ENCODE assay signal across 1 cellular context in the genomic region with DNA sequence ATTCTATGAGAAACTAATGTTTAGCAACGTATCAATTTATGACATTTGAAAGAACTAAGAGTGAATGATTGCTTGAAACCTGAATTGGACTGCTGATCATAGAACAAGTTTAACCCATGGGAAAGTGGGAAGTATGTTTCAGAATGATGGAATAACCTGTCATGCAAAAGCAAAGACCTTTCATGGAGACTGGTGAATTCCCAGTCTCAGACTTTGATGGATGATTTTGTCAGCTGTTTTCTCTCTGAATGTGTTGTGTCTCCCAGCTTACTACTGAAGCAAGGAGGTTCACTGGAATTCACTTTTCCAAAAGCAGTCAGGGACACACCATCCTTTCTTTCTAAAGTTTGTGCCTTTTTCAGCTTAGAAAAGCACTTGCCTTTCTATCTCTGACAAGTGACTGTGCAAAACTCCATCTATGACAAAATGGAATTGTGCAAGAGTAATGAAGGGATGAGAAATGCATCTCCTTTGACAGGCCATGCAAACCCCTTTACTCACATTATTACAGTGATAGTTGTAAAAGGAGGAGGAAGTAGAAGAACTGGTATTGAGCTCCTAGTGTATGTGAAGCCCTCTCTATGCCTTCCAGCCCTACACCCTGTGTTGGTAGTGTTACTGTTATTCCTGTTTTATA.
TF ChIP-seq lines count a peak whose summit lies in the region.

No MANE protein-coding gene starts in this region.

TF ChIP-seq in GM23338, 12 proteins besides CTCF, POLR2A, EP300 and RAD21 (continued from another document):
- TF ChIP-seq, protein P1, sequence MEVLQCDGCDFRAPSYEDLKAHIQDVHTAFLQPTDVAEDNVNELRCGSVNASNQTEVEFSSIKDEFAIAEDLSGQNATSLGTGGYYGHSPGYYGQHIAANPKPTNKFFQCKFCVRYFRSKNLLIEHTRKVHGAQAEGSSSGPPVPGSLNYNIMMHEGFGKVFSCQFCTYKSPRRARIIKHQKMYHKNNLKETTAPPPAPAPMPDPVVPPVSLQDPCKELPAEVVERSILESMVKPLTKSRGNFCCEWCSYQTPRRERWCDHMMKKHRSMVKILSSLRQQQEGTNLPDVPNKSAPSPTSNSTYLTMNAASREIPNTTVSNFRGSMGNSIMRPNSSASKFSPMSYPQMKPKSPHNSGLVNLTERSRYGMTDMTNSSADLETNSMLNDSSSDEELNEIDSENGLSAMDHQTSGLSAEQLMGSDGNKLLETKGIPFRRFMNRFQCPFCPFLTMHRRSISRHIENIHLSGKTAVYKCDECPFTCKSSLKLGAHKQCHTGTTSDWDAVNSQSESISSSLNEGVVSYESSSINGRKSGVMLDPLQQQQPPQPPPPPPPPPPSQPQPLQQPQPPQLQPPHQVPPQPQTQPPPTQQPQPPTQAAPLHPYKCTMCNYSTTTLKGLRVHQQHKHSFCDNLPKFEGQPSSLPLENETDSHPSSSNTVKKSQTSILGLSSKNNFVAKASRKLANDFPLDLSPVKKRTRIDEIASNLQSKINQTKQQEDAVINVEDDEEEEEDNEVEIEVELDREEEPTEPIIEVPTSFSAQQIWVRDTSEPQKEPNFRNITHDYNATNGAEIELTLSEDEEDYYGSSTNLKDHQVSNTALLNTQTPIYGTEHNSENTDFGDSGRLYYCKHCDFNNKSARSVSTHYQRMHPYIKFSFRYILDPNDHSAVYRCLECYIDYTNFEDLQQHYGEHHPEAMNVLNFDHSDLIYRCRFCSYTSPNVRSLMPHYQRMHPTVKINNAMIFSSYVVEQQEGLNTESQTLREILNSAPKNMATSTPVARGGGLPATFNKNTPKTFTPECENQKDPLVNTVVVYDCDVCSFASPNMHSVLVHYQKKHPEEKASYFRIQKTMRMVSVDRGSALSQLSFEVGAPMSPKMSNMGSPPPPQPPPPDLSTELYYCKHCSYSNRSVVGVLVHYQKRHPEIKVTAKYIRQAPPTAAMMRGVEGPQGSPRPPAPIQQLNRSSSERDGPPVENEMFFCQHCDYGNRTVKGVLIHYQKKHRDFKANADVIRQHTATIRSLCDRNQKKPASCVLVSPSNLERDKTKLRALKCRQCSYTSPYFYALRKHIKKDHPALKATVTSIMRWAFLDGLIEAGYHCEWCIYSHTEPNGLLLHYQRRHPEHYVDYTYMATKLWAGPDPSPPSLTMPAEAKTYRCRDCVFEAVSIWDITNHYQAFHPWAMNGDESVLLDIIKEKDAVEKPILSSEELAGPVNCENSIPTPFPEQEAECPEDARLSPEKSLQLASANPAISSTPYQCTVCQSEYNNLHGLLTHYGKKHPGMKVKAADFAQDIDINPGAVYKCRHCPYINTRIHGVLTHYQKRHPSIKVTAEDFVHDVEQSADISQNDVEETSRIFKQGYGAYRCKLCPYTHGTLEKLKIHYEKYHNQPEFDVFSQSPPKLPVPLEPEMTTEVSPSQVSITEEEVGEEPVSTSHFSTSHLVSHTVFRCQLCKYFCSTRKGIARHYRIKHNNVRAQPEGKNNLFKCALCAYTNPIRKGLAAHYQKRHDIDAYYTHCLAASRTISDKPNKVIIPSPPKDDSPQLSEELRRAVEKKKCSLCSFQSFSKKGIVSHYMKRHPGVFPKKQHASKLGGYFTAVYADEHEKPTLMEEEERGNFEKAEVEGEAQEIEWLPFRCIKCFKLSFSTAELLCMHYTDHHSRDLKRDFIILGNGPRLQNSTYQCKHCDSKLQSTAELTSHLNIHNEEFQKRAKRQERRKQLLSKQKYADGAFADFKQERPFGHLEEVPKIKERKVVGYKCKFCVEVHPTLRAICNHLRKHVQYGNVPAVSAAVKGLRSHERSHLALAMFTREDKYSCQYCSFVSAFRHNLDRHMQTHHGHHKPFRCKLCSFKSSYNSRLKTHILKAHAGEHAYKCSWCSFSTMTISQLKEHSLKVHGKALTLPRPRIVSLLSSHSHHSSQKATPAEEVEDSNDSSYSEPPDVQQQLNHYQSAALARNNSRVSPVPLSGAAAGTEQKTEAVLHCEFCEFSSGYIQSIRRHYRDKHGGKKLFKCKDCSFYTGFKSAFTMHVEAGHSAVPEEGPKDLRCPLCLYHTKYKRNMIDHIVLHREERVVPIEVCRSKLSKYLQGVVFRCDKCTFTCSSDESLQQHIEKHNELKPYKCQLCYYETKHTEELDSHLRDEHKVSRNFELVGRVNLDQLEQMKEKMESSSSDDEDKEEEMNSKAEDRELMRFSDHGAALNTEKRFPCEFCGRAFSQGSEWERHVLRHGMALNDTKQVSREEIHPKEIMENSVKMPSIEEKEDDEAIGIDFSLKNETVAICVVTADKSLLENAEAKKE (CRISPR knock-in tag; IDR thresholded peaks at IDR 0.05) = no peak
- TF ChIP-seq EZH2 (IDR thresholded peaks at IDR 0.05; ENCODE audit: low read depth, unreplicated experiment) (no peak), ZNF114 (CRISPR knock-in tag; IDR thresholded peaks at IDR 0.05) (no peak), ZNF331 (CRISPR knock-in tag; IDR thresholded peaks at IDR 0.05; ENCODE audit: low read depth) (no peak), POLR2AphosphoS5 (IDR thresholded peaks at IDR 0.05; ENCODE audit: low read depth) (no peak), STAT1 (IDR thresholded peaks at IDR 0.05; ENCODE audit: unreplicated experiment) (no peak), NANOG (IDR thresholded peaks at IDR 0.05; ENCODE audit: borderline replicate concordance) (no peak), JUNB (IDR thresholded peaks at IDR 0.05; ENCODE audit: unreplicated experiment) (no peak), EZH2phosphoT487 (IDR thresholded peaks at IDR 0.05; ENCODE audit: unreplicated experiment) (no peak)
- TF ChIP-seq, protein P2, sequence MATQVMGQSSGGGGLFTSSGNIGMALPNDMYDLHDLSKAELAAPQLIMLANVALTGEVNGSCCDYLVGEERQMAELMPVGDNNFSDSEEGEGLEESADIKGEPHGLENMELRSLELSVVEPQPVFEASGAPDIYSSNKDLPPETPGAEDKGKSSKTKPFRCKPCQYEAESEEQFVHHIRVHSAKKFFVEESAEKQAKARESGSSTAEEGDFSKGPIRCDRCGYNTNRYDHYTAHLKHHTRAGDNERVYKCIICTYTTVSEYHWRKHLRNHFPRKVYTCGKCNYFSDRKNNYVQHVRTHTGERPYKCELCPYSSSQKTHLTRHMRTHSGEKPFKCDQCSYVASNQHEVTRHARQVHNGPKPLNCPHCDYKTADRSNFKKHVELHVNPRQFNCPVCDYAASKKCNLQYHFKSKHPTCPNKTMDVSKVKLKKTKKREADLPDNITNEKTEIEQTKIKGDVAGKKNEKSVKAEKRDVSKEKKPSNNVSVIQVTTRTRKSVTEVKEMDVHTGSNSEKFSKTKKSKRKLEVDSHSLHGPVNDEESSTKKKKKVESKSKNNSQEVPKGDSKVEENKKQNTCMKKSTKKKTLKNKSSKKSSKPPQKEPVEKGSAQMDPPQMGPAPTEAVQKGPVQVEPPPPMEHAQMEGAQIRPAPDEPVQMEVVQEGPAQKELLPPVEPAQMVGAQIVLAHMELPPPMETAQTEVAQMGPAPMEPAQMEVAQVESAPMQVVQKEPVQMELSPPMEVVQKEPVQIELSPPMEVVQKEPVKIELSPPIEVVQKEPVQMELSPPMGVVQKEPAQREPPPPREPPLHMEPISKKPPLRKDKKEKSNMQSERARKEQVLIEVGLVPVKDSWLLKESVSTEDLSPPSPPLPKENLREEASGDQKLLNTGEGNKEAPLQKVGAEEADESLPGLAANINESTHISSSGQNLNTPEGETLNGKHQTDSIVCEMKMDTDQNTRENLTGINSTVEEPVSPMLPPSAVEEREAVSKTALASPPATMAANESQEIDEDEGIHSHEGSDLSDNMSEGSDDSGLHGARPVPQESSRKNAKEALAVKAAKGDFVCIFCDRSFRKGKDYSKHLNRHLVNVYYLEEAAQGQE (IDR thresholded peaks at IDR 0.05; ENCODE audit: unreplicated experiment) = no peak
- TF ChIP-seq, protein P3, sequence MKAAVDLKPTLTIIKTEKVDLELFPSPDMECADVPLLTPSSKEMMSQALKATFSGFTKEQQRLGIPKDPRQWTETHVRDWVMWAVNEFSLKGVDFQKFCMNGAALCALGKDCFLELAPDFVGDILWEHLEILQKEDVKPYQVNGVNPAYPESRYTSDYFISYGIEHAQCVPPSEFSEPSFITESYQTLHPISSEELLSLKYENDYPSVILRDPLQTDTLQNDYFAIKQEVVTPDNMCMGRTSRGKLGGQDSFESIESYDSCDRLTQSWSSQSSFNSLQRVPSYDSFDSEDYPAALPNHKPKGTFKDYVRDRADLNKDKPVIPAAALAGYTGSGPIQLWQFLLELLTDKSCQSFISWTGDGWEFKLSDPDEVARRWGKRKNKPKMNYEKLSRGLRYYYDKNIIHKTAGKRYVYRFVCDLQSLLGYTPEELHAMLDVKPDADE (IDR thresholded peaks at IDR 0.05) = no peak
